In genomic region chr3:9916346-9916733, GRCh38 we compare ENCODE assay signal across 8 cellular contexts. TPM values are rescaled to one million over a fixed set of nuclear protein-coding genes. Genes with fewer than 3 reads are reported as not detected.
DNase-seq lines count a peak whose midpoint lies in the region; ATAC-seq and TF ChIP-seq lines count a peak whose summit lies in the region.

No MANE protein-coding gene starts in this region.

- intact Hi-C loops in sciatic nerve (cut with DNase I) = loop anchor here (10.0 kb wide), 1 partner anchor 72 kb away; the partner anchor contains the start of gene RPUSD3

- CTCF ChIA-PET in GM10248 (lab: Yijun Ruan, JAX) = interaction anchor here (1.2 to 1.8 kb wide), 3 partner anchors 9 to 17 kb away, joined by 3 to 8 read pairs (median 5); partner anchors contain the start of gene CRELD1

- no peak for TF ChIP-seq CTCF in GM10248 (IDR thresholded peaks at IDR 0.05; ENCODE audit: control extremely low read depth, extremely low read depth, low read depth, missing control alignments)

- ATAC-seq in SK-N-SH treated with all-trans-retinoic acid at 6 μM for 48 hours = peak; percentile 15
- ATAC-seq in sciatic nerve = peak; percentile 24
- no peak for ATAC-seq in GM18907 (IDR thresholded peaks at IDR 0.05; ENCODE audit: unreplicated experiment)

- DNase-seq in ELF-1 (ENCODE audit: low read depth, low spot score) = peak; percentile 20
- peak; percentile 52 for DNase-seq in fibroblast of peridontal ligament (ENCODE audit: extremely low read depth)
- no peak for DNase-seq in sciatic nerve (ENCODE audit: low spot score)
- no peak for DNase-seq in anterior cingulate cortex (lab: John Stamatoyannopoulos, UW)
- DNase-seq in activated CD4-positive, CD25-positive, alpha-beta regulatory T cell treated with anti-CD3 and anti-CD28 coated beads, Interleukin-2, amount 50 U/mL, for 72 hours = no peak
- no peak for DNase-seq in GM10248 (ENCODE audit: extremely low spot score)

- POLR2A ChIA-PET in GM10248 (lab: Yijun Ruan, JAX) = interaction anchor here (1.1 kb wide), 1 partner anchor 15 kb away, joined by 3 read pairs; no protein-coding TSS in a partner anchor

TF ChIP-seq in SK-N-SH treated with all-trans-retinoic acid at 6 μM for 48 hours, 23 proteins besides CTCF, POLR2A, EP300 and RAD21:
- TF ChIP-seq, protein P1, sequence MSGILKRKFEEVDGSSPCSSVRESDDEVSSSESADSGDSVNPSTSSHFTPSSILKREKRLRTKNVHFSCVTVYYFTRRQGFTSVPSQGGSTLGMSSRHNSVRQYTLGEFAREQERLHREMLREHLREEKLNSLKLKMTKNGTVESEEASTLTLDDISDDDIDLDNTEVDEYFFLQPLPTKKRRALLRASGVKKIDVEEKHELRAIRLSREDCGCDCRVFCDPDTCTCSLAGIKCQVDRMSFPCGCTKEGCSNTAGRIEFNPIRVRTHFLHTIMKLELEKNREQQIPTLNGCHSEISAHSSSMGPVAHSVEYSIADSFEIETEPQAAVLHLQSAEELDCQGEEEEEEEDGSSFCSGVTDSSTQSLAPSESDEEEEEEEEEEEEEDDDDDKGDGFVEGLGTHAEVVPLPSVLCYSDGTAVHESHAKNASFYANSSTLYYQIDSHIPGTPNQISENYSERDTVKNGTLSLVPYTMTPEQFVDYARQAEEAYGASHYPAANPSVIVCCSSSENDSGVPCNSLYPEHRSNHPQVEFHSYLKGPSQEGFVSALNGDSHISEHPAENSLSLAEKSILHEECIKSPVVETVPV (CRISPR knock-in tag; IDR thresholded peaks at IDR 0.05) = no peak
- TF ChIP-seq, protein P2, sequence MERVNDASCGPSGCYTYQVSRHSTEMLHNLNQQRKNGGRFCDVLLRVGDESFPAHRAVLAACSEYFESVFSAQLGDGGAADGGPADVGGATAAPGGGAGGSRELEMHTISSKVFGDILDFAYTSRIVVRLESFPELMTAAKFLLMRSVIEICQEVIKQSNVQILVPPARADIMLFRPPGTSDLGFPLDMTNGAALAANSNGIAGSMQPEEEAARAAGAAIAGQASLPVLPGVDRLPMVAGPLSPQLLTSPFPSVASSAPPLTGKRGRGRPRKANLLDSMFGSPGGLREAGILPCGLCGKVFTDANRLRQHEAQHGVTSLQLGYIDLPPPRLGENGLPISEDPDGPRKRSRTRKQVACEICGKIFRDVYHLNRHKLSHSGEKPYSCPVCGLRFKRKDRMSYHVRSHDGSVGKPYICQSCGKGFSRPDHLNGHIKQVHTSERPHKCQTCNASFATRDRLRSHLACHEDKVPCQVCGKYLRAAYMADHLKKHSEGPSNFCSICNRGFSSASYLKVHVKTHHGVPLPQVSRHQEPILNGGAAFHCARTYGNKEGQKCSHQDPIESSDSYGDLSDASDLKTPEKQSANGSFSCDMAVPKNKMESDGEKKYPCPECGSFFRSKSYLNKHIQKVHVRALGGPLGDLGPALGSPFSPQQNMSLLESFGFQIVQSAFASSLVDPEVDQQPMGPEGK (CRISPR knock-in tag; IDR thresholded peaks at IDR 0.05; ENCODE audit: borderline replicate concordance) = no peak
- TF ChIP-seq ZFP3 (CRISPR knock-in tag; IDR thresholded peaks at IDR 0.05) (no peak), ISL1 (CRISPR knock-in tag; IDR thresholded peaks at IDR 0.05) (no peak), PPARA (CRISPR knock-in tag; IDR thresholded peaks at IDR 0.05; ENCODE audit: borderline replicate concordance) (no peak), TOX (CRISPR knock-in tag; IDR thresholded peaks at IDR 0.05; ENCODE audit: borderline replicate concordance) (no peak), ZNF565 (CRISPR knock-in tag; conservative IDR thresholded peaks at IDR 0.05; ENCODE audit: low read depth) (no peak), OSR1 (CRISPR knock-in tag; IDR thresholded peaks at IDR 0.05) (no peak), ZNF70 (CRISPR knock-in tag; IDR thresholded peaks at IDR 0.05) (no peak), SNAI2 (CRISPR knock-in tag; IDR thresholded peaks at IDR 0.05) (no peak), ARNTL (CRISPR knock-in tag; IDR thresholded peaks at IDR 0.05; ENCODE audit: borderline replicate concordance, low read depth) (no peak), ZC3H10 (CRISPR knock-in tag; IDR thresholded peaks at IDR 0.05) (no peak), BACH2 (CRISPR knock-in tag; IDR thresholded peaks at IDR 0.05; ENCODE audit: borderline replicate concordance) (no peak), CREB5 (CRISPR knock-in tag; IDR thresholded peaks at IDR 0.05; ENCODE audit: low read depth) (no peak), CSDC2 (CRISPR knock-in tag; IDR thresholded peaks at IDR 0.05) (no peak)
- TF ChIP-seq, protein P3, sequence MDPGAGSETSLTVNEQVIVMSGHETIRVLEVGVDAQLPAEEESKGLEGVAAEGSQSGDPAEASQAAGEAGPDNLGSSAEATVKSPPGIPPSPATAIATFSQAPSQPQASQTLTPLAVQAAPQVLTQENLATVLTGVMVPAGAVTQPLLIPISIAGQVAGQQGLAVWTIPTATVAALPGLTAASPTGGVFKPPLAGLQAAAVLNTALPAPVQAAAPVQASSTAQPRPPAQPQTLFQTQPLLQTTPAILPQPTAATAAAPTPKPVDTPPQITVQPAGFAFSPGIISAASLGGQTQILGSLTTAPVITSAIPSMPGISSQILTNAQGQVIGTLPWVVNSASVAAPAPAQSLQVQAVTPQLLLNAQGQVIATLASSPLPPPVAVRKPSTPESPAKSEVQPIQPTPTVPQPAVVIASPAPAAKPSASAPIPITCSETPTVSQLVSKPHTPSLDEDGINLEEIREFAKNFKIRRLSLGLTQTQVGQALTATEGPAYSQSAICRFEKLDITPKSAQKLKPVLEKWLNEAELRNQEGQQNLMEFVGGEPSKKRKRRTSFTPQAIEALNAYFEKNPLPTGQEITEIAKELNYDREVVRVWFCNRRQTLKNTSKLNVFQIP (CRISPR knock-in tag; IDR thresholded peaks at IDR 0.05; ENCODE audit: borderline replicate concordance, low read depth) = no peak
- TF ChIP-seq, protein P4, sequence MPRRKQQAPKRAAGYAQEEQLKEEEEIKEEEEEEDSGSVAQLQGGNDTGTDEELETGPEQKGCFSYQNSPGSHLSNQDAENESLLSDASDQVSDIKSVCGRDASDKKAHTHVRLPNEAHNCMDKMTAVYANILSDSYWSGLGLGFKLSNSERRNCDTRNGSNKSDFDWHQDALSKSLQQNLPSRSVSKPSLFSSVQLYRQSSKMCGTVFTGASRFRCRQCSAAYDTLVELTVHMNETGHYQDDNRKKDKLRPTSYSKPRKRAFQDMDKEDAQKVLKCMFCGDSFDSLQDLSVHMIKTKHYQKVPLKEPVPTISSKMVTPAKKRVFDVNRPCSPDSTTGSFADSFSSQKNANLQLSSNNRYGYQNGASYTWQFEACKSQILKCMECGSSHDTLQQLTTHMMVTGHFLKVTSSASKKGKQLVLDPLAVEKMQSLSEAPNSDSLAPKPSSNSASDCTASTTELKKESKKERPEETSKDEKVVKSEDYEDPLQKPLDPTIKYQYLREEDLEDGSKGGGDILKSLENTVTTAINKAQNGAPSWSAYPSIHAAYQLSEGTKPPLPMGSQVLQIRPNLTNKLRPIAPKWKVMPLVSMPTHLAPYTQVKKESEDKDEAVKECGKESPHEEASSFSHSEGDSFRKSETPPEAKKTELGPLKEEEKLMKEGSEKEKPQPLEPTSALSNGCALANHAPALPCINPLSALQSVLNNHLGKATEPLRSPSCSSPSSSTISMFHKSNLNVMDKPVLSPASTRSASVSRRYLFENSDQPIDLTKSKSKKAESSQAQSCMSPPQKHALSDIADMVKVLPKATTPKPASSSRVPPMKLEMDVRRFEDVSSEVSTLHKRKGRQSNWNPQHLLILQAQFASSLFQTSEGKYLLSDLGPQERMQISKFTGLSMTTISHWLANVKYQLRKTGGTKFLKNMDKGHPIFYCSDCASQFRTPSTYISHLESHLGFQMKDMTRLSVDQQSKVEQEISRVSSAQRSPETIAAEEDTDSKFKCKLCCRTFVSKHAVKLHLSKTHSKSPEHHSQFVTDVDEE (CRISPR knock-in tag; IDR thresholded peaks at IDR 0.05) = no peak

RNA-seq across cellular contexts. Expression of gene IL17RC, which starts 0.6 kb away (rescaled TPM):
- total RNA-seq in sciatic nerve = 33.2 TPM

RNA-seq across cellular contexts. Expression of gene IL17RE, which starts 13.7 kb away (rescaled TPM):
- total RNA-seq in sciatic nerve = 5.3 TPM

RNA-seq across cellular contexts. Expression of gene CRELD1, which starts 17.3 kb away (rescaled TPM):
- 36.5 TPM for total RNA-seq in sciatic nerve

RNA-seq across cellular contexts. Expression of gene JAGN1, which starts 25.9 kb away (rescaled TPM):
- 19.7 TPM for total RNA-seq in sciatic nerve

RNA-seq across cellular contexts. Expression of gene PRRT3, which starts 35.9 kb away (rescaled TPM):
- total RNA-seq in sciatic nerve = 1.5 TPM

Comparison
In these comparisons a context has a peak if more than half of its experiments do, and no peak if none do; other contexts are left out.
1. DNase-seq: peak in ELF-1 (single experiment) and fibroblast of peridontal ligament (single experiment); none in sciatic nerve (single experiment), anterior cingulate cortex (0 of 58), activated CD4-positive, CD25-positive, alpha-beta regulatory T cell treated with anti-CD3 and anti-CD28 coated beads, Interleukin-2, amount 50 U/mL, for 72 hours (single experiment) and GM10248 (single experiment).